1 cellular context compared by ENCODE assay signal in the genomic region with DNA sequence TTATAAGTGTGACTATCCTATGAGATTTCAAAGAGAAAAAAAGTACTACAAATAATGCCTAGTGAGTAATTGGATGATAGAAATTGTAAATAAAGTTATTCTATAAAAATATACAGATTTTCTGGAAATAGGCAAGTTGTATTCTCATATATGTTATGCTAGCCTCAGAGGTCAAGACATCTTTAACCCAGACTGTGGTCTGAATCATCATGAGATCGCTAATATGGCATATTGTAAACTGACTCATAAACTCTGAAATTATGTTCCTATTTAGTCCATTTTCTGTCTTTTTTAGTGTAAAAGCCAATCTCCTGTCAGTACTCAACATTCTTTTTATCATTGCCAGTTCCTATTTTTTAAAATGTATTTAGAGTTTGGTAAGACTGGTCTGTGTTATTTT.
TF ChIP-seq lines count a peak whose summit lies in the region.

No MANE protein-coding gene starts in this region.

TF ChIP-seq in endothelial cell of umbilical vein, 7 proteins besides CTCF, POLR2A, EP300 and RAD21:
- TF ChIP-seq FOS (IDR thresholded peaks at IDR 0.05; ENCODE audit: borderline replicate concordance, insufficient read depth, low read length), result peak; percentile 68
- TF ChIP-seq, protein P1, sequence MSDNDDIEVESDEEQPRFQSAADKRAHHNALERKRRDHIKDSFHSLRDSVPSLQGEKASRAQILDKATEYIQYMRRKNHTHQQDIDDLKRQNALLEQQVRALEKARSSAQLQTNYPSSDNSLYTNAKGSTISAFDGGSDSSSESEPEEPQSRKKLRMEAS (IDR thresholded peaks at IDR 0.05; ENCODE audit: insufficient read depth, insufficient read length), result no peak
- TF ChIP-seq POLR2AphosphoS5 (IDR thresholded peaks at IDR 0.05; ENCODE audit: insufficient read depth, low read depth, low read length), result no peak
- TF ChIP-seq EZH2 (IDR thresholded peaks at IDR 0.05; ENCODE audit: borderline replicate concordance, low read depth, low read length, severe bottlenecking), result no peak
- TF ChIP-seq MYC (IDR thresholded peaks at IDR 0.05; ENCODE audit: low read depth, low read length), result no peak
